8 cellular contexts compared by ENCODE assay signal in genomic region chr19:459724-460511, GRCh38. TPM values are rescaled to one million over a fixed set of nuclear protein-coding genes. Genes with fewer than 3 reads are reported as not detected.
DNase-seq lines count a peak whose midpoint lies in the region; ATAC-seq, FAIRE-seq and TF ChIP-seq lines count a peak whose summit lies in the region.

No MANE protein-coding gene starts in this region.

- CTCF ChIA-PET in GM10248 (lab: Yijun Ruan, JAX) = no interaction called here

- H3K4me3 ChIP-seq in GM23338 = peak overlapping the region; percentile 76
- H3K4me3 ChIP-seq in hepatocyte = peak overlapping the region; percentile 80

- H3F3A ChIP-seq in GM23338 (replicated peaks; ENCODE audit: low read depth) = 0 out of 2 replicates have a peak, but pooled peaks cover 4% of the 10 kb centered on the region

- peaks cover 7% of the 10 kb centered on the region for H3K4me1 Mint-ChIP-seq in GM23338

- H3K27ac ChIP-seq in GM23338 (ENCODE audit: low read depth) (no peak overlapping the region), hepatocyte (peak overlapping the region; percentile 84)

- POLR2A ChIA-PET in GM10248 (lab: Yijun Ruan, JAX) = no interaction called here

- no peaks in the 10 kb centered on the region for H3K79me2 ChIP-seq in GM23338 (replicated peaks; ENCODE audit: insufficient read depth)
- peaks cover 34% of the 10 kb centered on the region for H3K79me2 ChIP-seq in hepatocyte

- H3K36me3 Mint-ChIP-seq in GM23338 (ENCODE audit: low read depth) = 0 out of 3 replicates have a peak, but pooled peaks cover under 1% of the 10 kb centered on the region

- ATAC-seq in GM23338 (peak; percentile 19), HG03095 (IDR thresholded peaks at IDR 0.05; ENCODE audit: unreplicated experiment) (no peak)

- H3K9me3 ChIP-seq in hepatocyte (ENCODE audit: low read depth) = no peaks in the 10 kb centered on the region

- H3K4me2 ChIP-seq in GM23338 (peak overlapping the region; percentile 85), hepatocyte (peak overlapping the region; percentile 75)

- TF ChIP-seq CTCF in GM23338 (conservative IDR thresholded peaks at IDR 0.05; ENCODE audit: low read depth in 2 of 2) (no peak), hepatocyte (IDR thresholded peaks at IDR 0.05; ENCODE audit: poor library complexity) (peak; percentile 3), GM10248 (IDR thresholded peaks at IDR 0.05; ENCODE audit: control extremely low read depth, extremely low read depth, low read depth, missing control alignments) (no peak)

- H3K27me3 ChIP-seq in GM23338 (ENCODE audit: insufficient read depth) (peaks cover 33% of the 10 kb centered on the region), hepatocyte (no peaks in the 10 kb centered on the region)

- H3K36me3 ChIP-seq in GM23338 (ENCODE audit: insufficient read depth) = no peaks in the 10 kb centered on the region
- no peaks in the 10 kb centered on the region for H3K36me3 ChIP-seq in hepatocyte (replicated peaks; ENCODE audit: insufficient read depth, low read depth)

- H3K4me1 ChIP-seq in GM23338 (ENCODE audit: insufficient read depth) (no peaks in the 10 kb centered on the region; the same call in 1 of the 2 replicates), hepatocyte (ENCODE audit: insufficient read depth) (peaks cover 10% of the 10 kb centered on the region)

- peaks cover 29% of the 10 kb centered on the region for H3K27me3 Mint-ChIP-seq in GM23338 (ENCODE audit: insufficient read depth, low read depth, poor library complexity)

- H4K20me1 ChIP-seq in GM23338 (replicated peaks; ENCODE audit: insufficient read depth) (no peaks in the 10 kb centered on the region), hepatocyte (ENCODE audit: insufficient read depth, poor library complexity, severe bottlenecking) (peaks cover 3% of the 10 kb centered on the region)

- DNase-seq in GM23338 (ENCODE audit: low spot score) (peak; percentile 60), NCI-H510A treated with DMSO at 0.1 percent for 48 hours (lab: John Stamatoyannopoulos, UW) (peak; percentile 18), amygdala (lab: John Stamatoyannopoulos, UW) (peak in 43 of 56 donors; percentile 9 to 80 (median 59)), hepatocyte (ENCODE audit: low spot score) (peak; percentile 92), posterior cingulate gyrus (peak; percentile 61 to 96 (median 73)), GM10248 (ENCODE audit: extremely low spot score) (no peak), RCC 7860 (ENCODE audit: low spot score) (no peak)

- H2AFZ ChIP-seq in GM23338 (peak overlapping the region; percentile 78), hepatocyte (peak overlapping the region; percentile 42)

- no peak overlapping the region for H3K27ac Mint-ChIP-seq in GM23338

- WGBS in hepatocyte (ENCODE audit: low lambda C conversion rate, missing lambda C conversion rate) = 2% methylated on average over 43 of the region's 66 CpGs

- FAIRE-seq in RCC 7860 (lab: Jason Lieb, UNC) = no peak

- H3K9me3 Mint-ChIP-seq in GM23338 = peaks cover 4% of the 10 kb centered on the region

- H3K9me2 ChIP-seq in GM23338 (ENCODE audit: insufficient read depth) (no peaks in the 10 kb centered on the region), hepatocyte (replicated peaks; ENCODE audit: insufficient read depth) (no peaks in the 10 kb centered on the region)

- intact Hi-C loops in posterior cingulate gyrus (cut with DNase I) = no loop called here

- H3K4me3 Mint-ChIP-seq in GM23338 = peak overlapping the region; percentile 76

TF ChIP-seq in GM23338, 12 proteins besides CTCF, POLR2A, EP300 and RAD21 (continues in another document):
- TF ChIP-seq EZH2phosphoT487 (IDR thresholded peaks at IDR 0.05; ENCODE audit: unreplicated experiment) (no peak), NANOG (IDR thresholded peaks at IDR 0.05; ENCODE audit: borderline replicate concordance) (no peak), POLR2AphosphoS5 (IDR thresholded peaks at IDR 0.05; ENCODE audit: low read depth) (peak; percentile 27; the same call in 1 of the 2 replicates), EZH2 (IDR thresholded peaks at IDR 0.05; ENCODE audit: low read depth, unreplicated experiment) (peak; percentile 47), ZNF331 (CRISPR knock-in tag; IDR thresholded peaks at IDR 0.05; ENCODE audit: low read depth) (no peak), CREB1 (CRISPR knock-in tag; IDR thresholded peaks at IDR 0.05; ENCODE audit: low read depth) (no peak), REST (IDR thresholded peaks at IDR 0.05; ENCODE audit: unreplicated experiment) (no peak), ETS1 (IDR thresholded peaks at IDR 0.05) (no peak), STAT1 (IDR thresholded peaks at IDR 0.05; ENCODE audit: unreplicated experiment) (no peak), ZNF114 (CRISPR knock-in tag; IDR thresholded peaks at IDR 0.05) (no peak), JUNB (IDR thresholded peaks at IDR 0.05; ENCODE audit: unreplicated experiment) (no peak)

RNA-seq across cellular contexts. Expression of gene SHC2, which starts 0.9 kb away (rescaled TPM):
- 2.9 and 4.6 TPM in 2 replicates for total RNA-seq in GM23338 (2014; rRNA removed; shearing (Covaris generic))
- polyA plus RNA-seq in GM23338 (2016; fragmentation: Nextera tagmentation; extraction: Ambion mirVana) = 2.2 and 2.6 TPM in 2 replicates
- 50.3 and 50.8 TPM in 2 replicates for total RNA-seq in hepatocyte
- polyA plus RNA-seq in hepatocyte = 111 and 127 TPM in 2 replicates

RNA-seq across cellular contexts. Expression of gene MADCAM1, which starts 36.4 kb away (rescaled TPM):
- total RNA-seq in GM23338 (2014; rRNA removed; shearing (Covaris generic)) = 1.0 and 2.5 TPM in 2 replicates
- 2.1 and 3.3 TPM in 2 replicates for polyA plus RNA-seq in GM23338 (2016; fragmentation: Nextera tagmentation; extraction: Ambion mirVana)
- 1.2 and 4.0 TPM in 2 replicates for total RNA-seq in hepatocyte
- polyA plus RNA-seq in hepatocyte = 1.8 and 2.9 TPM in 2 replicates

RNA-seq across cellular contexts. Expression of gene TPGS1, which starts 47.4 kb away (rescaled TPM):
- 29.0 and 38.4 TPM in 2 replicates for total RNA-seq in GM23338 (2014; rRNA removed; shearing (Covaris generic))
- polyA plus RNA-seq in GM23338 (2016; fragmentation: Nextera tagmentation; extraction: Ambion mirVana) (11.9 and 14.9 TPM in 2 replicates), hepatocyte (61.0 and 69.0 TPM in 2 replicates)
- total RNA-seq in hepatocyte = 35.8 and 44.9 TPM in 2 replicates

RNA-seq across cellular contexts. Expression of gene C2CD4C, which starts 51.0 kb away (rescaled TPM):
- total RNA-seq in GM23338 (2014; rRNA removed; shearing (Covaris generic)) = 10.6 and 12.5 TPM in 2 replicates
- polyA plus RNA-seq in GM23338 (2016; fragmentation: Nextera tagmentation; extraction: Ambion mirVana) (2.1 and 2.6 TPM in 2 replicates), hepatocyte (2.7 and 4.6 TPM in 2 replicates)
- 1.9 and 3.4 TPM in 2 replicates for total RNA-seq in hepatocyte

Comparison
In these comparisons a context has a peak if more than half of its experiments do, and no peak if none do; other contexts are left out.
1. DNase-seq: peak in GM23338 (single experiment), NCI-H510A treated with DMSO at 0.1 percent for 48 hours (single experiment), amygdala (43 of 56), hepatocyte (single experiment) and posterior cingulate gyrus (10 of 10); none in GM10248 (single experiment) and RCC 7860 (single experiment).